22 cellular contexts compared by ENCODE assay signal in genomic region chr15:89531796-89532537, GRCh38. TPM values are rescaled to one million over a fixed set of nuclear protein-coding genes. Genes with fewer than 3 reads are reported as not detected.
A peak's percentile ranks its signal among the peaks of the same experiment; 100 is the strongest.
DNase-seq lines count a peak whose midpoint lies in the region; ATAC-seq and TF ChIP-seq lines count a peak whose summit lies in the region.
"Had no signal": no experiment of that assay in that cellular context is flagged by ENCODE, and none has a peak within 500 bp of the region (broad histone marks: within the 10 kb centered on the region; RNA-seq: fewer than 3 reads in every experiment).

No MANE protein-coding gene starts in this region.

- ATAC-seq in GM23338 (peak; percentile 45; the same call in 2 of the 3 replicates), T-cell (replicated peaks in 1 of 4) (no peak)
- ATAC-seq: activated CD8-positive, alpha-beta T cell treated with anti-CD3 and anti-CD28 coated beads for 36 hours; activated T-cell treated with anti-CD3 and anti-CD28 coated beads, Interleukin-2, amount 50 U/mL, for 72 hours; CD8-positive, alpha-beta T cell; Right ventricle myocardium inferior had no signal

- POLR2A ChIA-PET in T-cell (lab: Charles Lee) = no interaction called here

- CTCF ChIA-PET in T-cell (lab: Charles Lee) = no interaction called here

- H4K20me1 ChIP-seq in GM23338 (replicated peaks; ENCODE audit: insufficient read depth) = no peaks in the 10 kb centered on the region

- no peaks in the 10 kb centered on the region for H3K27me3 ChIP-seq in GM23338 (ENCODE audit: insufficient read depth)
- H3K27me3 ChIP-seq: upper lobe of left lung had no signal

- peaks cover 8% of the 10 kb centered on the region; the same call in 2 of the 3 replicates for H3K4me1 Mint-ChIP-seq in GM23338
- no peaks in the 10 kb centered on the region for H3K4me1 Mint-ChIP-seq in T-cell
- H3K4me1 Mint-ChIP-seq in immature natural killer cell = no peaks in the 10 kb centered on the region
- H3K4me1 Mint-ChIP-seq: activated B cell treated with CpG ODN at 0.5 μM for 24 hours had no signal

- peaks cover 5% of the 10 kb centered on the region for H3K27me3 Mint-ChIP-seq in GM23338 (ENCODE audit: insufficient read depth, low read depth, poor library complexity)
- H3K27me3 Mint-ChIP-seq in T-cell = peaks cover 4 to 12% of the 10 kb centered on the region in 2 donors
- H3K27me3 Mint-ChIP-seq in immature natural killer cell (ENCODE audit: low read depth in 3 of 3) = peaks cover 3 to 6% (median 4%) of the 10 kb centered on the region in 3 donors

- H3K9me3 Mint-ChIP-seq in GM23338 = peaks cover 5% of the 10 kb centered on the region; the same call in 2 of the 3 replicates
- peaks cover 0 to 4% (median 0%) of the 10 kb centered on the region in 3 donors for H3K9me3 Mint-ChIP-seq in T-cell
- H3K9me3 Mint-ChIP-seq in immature natural killer cell = peaks cover 0 to 4% (median 0%) of the 10 kb centered on the region in 6 donors

- H3K27ac ChIP-seq in GM23338 (ENCODE audit: low read depth) = no peak overlapping the region
- H3K27ac ChIP-seq: parathyroid adenoma, upper lobe of left lung had no signal

- H3K79me2 ChIP-seq in GM23338 (replicated peaks; ENCODE audit: insufficient read depth) = no peaks in the 10 kb centered on the region
- H3K79me2 ChIP-seq: parathyroid adenoma had no signal

- peak overlapping the region; percentile 64; the same call in 1 of the 2 replicates for H2AFZ ChIP-seq in GM23338
- H2AFZ ChIP-seq: parathyroid adenoma had no signal

- no peaks in the 10 kb centered on the region for H3K9me2 ChIP-seq in GM23338 (ENCODE audit: insufficient read depth)

- H3K4me2 ChIP-seq in GM23338 = no peak overlapping the region

- H3K4me3 ChIP-seq in GM23338 (no peak overlapping the region), foreskin fibroblast (ENCODE audit: low read depth in 1 of 2, low read length in 2 of 2) (no peak overlapping the region)
- H3K4me3 ChIP-seq: lung, upper lobe of left lung had no signal

- DNase-seq in A172 (ENCODE audit: low spot score) (peak; percentile 7), GM23338 (ENCODE audit: low spot score) (no peak), SK-MEL-5 (ENCODE audit: low read depth, low spot score) (peak; percentile 73), foreskin fibroblast (peak; percentile 24 to 38), T-cell (no peak), immature natural killer cell (no peak), cerebellum (ENCODE audit: low spot score) (no peak), GM10266 (ENCODE audit: extremely low spot score) (no peak)
- DNase-seq: activated B cell treated with CpG ODN at 0.5 μM for 24 hours; activated CD8-positive, alpha-beta T cell treated with anti-CD3 and anti-CD28 coated beads for 36 hours; activated T-cell treated with anti-CD3 and anti-CD28 coated beads, Interleukin-2, amount 50 U/mL, for 72 hours; CD8-positive, alpha-beta T cell; cortex of kidney; NCI-H1930; stimulated activated CD4-positive, alpha-beta T cell treated with anti-CD3 and anti-CD28 coated beads, Interleukin-2, amount 100 ng/mL, for 24 hours; upper lobe of left lung had no signal

- H3K36me3 ChIP-seq in GM23338 (ENCODE audit: insufficient read depth) = no peaks in the 10 kb centered on the region
- H3K36me3 ChIP-seq: upper lobe of left lung had no signal

- H3K4me1 ChIP-seq in GM23338 (ENCODE audit: insufficient read depth) = no peaks in the 10 kb centered on the region
- H3K4me1 ChIP-seq: parathyroid adenoma, upper lobe of left lung had no signal

- no peak overlapping the region for H3K4me3 Mint-ChIP-seq in GM23338
- H3K4me3 Mint-ChIP-seq in T-cell = no peak overlapping the region
- H3K4me3 Mint-ChIP-seq in immature natural killer cell = no peak overlapping the region
- H3K4me3 Mint-ChIP-seq: activated B cell treated with CpG ODN at 0.5 μM for 24 hours; activated CD8-positive, alpha-beta T cell treated with anti-CD3 and anti-CD28 coated beads for 36 hours; activated naive CD8-positive, alpha-beta T cell; activated T-cell treated with anti-CD3 and anti-CD28 coated beads, Interleukin-2, amount 50 U/mL, for 72 hours; CD8-positive, alpha-beta T cell; stimulated activated naive CD8-positive, alpha-beta T cell treated with anti-CD3 and anti-CD28 coated beads, Interleukin-15, Interleukin-2, amounts not matched to agents 100 ng/mL and 50 ng/mL, for 24 hours had no signal

- in situ Hi-C loops in SK-MEL-5 (cut with HindIII; ENCODE audit: low pct_unique_long_range_greater_than_20kb, low sequenced_read_pairs) = no loop called here

- no peaks in the 10 kb centered on the region for H3F3A ChIP-seq in GM23338 (replicated peaks; ENCODE audit: low read depth)

- H3K27ac Mint-ChIP-seq in GM23338 (no peak overlapping the region), T-cell (no peak overlapping the region), immature natural killer cell (no peak overlapping the region)
- H3K27ac Mint-ChIP-seq: activated B cell treated with CpG ODN at 0.5 μM for 24 hours; activated CD8-positive, alpha-beta T cell treated with anti-CD3 and anti-CD28 coated beads for 36 hours; activated naive CD8-positive, alpha-beta T cell; activated T-cell treated with anti-CD3 and anti-CD28 coated beads, Interleukin-2, amount 50 U/mL, for 72 hours; CD8-positive, alpha-beta T cell; stimulated activated naive CD8-positive, alpha-beta T cell treated with anti-CD3 and anti-CD28 coated beads, Interleukin-15, Interleukin-2, amounts not matched to agents 100 ng/mL and 50 ng/mL, for 24 hours had no signal

- peaks cover 2% of the 10 kb centered on the region; the same call in 1 of the 3 replicates for H3K36me3 Mint-ChIP-seq in GM23338 (ENCODE audit: low read depth)
- H3K36me3 Mint-ChIP-seq in T-cell = no peaks in the 10 kb centered on the region
- no peaks in the 10 kb centered on the region for H3K36me3 Mint-ChIP-seq in immature natural killer cell
- H3K36me3 Mint-ChIP-seq: CD8-positive, alpha-beta T cell had no signal

- TF ChIP-seq CTCF in GM23338 (conservative IDR thresholded peaks at IDR 0.05; ENCODE audit: low read depth in 2 of 2) (no peak), foreskin fibroblast (IDR thresholded peaks at IDR 0.05; ENCODE audit: low read depth, low read length) (no peak), GM10266 (IDR thresholded peaks at IDR 0.05; ENCODE audit: control insufficient read depth, insufficient read depth, low read depth, missing control alignments) (no peak)

TF ChIP-seq in GM23338, 12 proteins besides CTCF, POLR2A, EP300 and RAD21 (continues in another document):
- TF ChIP-seq NANOG (IDR thresholded peaks at IDR 0.05; ENCODE audit: borderline replicate concordance) (no peak), EZH2 (IDR thresholded peaks at IDR 0.05; ENCODE audit: low read depth, unreplicated experiment) (no peak), POLR2AphosphoS5 (IDR thresholded peaks at IDR 0.05; ENCODE audit: low read depth) (no peak), ZNF331 (CRISPR knock-in tag; IDR thresholded peaks at IDR 0.05; ENCODE audit: low read depth) (no peak), ETS1 (IDR thresholded peaks at IDR 0.05) (no peak), ZNF114 (CRISPR knock-in tag; IDR thresholded peaks at IDR 0.05) (no peak), JUNB (IDR thresholded peaks at IDR 0.05; ENCODE audit: unreplicated experiment) (no peak), STAT1 (IDR thresholded peaks at IDR 0.05; ENCODE audit: unreplicated experiment) (no peak)

RNA-seq across cellular contexts. Expression of gene RHCG, which starts 35.6 kb away (rescaled TPM):
- total RNA-seq in A172 (2014; rRNA removed; shearing (Covaris generic)) = not detected in 2 replicates
- total RNA-seq in GM23338 (2014; rRNA removed; shearing (Covaris generic)) = 0.63 TPM in 1 of 2 replicates, not detected in the other
- polyA plus RNA-seq in GM23338 (2016; fragmentation: Nextera tagmentation; extraction: Ambion mirVana) (0.21 and 0.35 TPM in 2 replicates), immature natural killer cell (not detected)
- 9.4 and 10.4 TPM in 2 replicates for total RNA-seq in SK-MEL-5 (2014; rRNA removed; shearing (Covaris generic))
- polyA plus RNA-seq in SK-MEL-5 (2015; cell fraction: cytosol; rRNA removed) = 6.9 and 7.9 TPM in 2 replicates
- polyA plus RNA-seq in SK-MEL-5 (2015; cell fraction: nucleus; rRNA removed) = 4.3 and 11.6 TPM in 2 replicates
- total RNA-seq in T-cell (not detected), cerebellum (1.3 TPM)
- total RNA-seq: activated B cell treated with CpG ODN at 0.5 μM for 24 hours; activated CD8-positive, alpha-beta T cell treated with anti-CD3 and anti-CD28 coated beads for 36 hours; activated T-cell treated with anti-CD3 and anti-CD28 coated beads, Interleukin-2, amount 50 U/mL, for 72 hours; CD8-positive, alpha-beta T cell; Right ventricle myocardium inferior; T-helper 2 cell treated with Interferon-gamma antibody and Interleukin-4, amounts not matched to agents 100 ng/mL and 5 ng/mL, for 36 hours; upper lobe of left lung had no signal

RNA-seq across cellular contexts. Expression of gene TICRR, which starts 43.3 kb away (rescaled TPM):
- 6.4 and 7.0 TPM in 2 replicates for total RNA-seq in A172 (2014; rRNA removed; shearing (Covaris generic))
- 37.1 and 42.3 TPM in 2 replicates for total RNA-seq in GM23338 (2014; rRNA removed; shearing (Covaris generic))
- polyA plus RNA-seq in GM23338 (2016; fragmentation: Nextera tagmentation; extraction: Ambion mirVana) (10.9 and 11.2 TPM in 2 replicates), immature natural killer cell (under 1 TPM in 1 of 3 donors, not detected in 2; 0.10 TPM)
- total RNA-seq in SK-MEL-5 (2014; rRNA removed; shearing (Covaris generic)) = 3.2 and 3.7 TPM in 2 replicates
- polyA plus RNA-seq in SK-MEL-5 (2015; cell fraction: cytosol; rRNA removed) = 5.4 and 7.1 TPM in 2 replicates
- 12.1 and 19.2 TPM in 2 replicates for polyA plus RNA-seq in SK-MEL-5 (2015; cell fraction: nucleus; rRNA removed)
- total RNA-seq in T-cell (under 1 TPM; 0.14 to 0.38 (median 0.25) TPM), cerebellum (5.7 TPM)

Comparison
In these comparisons a context has a peak if more than half of its experiments do, and no peak if none do; other contexts are left out.
1. DNase-seq: peak in A172 (single experiment), SK-MEL-5 (single experiment) and foreskin fibroblast (2 of 2); none in GM23338 (single experiment), T-cell (0 of 34), immature natural killer cell (0 of 3), cerebellum (single experiment) and GM10266 (single experiment).